Comparison of ENCODE assay signal across 11 cellular contexts in the genomic region with DNA sequence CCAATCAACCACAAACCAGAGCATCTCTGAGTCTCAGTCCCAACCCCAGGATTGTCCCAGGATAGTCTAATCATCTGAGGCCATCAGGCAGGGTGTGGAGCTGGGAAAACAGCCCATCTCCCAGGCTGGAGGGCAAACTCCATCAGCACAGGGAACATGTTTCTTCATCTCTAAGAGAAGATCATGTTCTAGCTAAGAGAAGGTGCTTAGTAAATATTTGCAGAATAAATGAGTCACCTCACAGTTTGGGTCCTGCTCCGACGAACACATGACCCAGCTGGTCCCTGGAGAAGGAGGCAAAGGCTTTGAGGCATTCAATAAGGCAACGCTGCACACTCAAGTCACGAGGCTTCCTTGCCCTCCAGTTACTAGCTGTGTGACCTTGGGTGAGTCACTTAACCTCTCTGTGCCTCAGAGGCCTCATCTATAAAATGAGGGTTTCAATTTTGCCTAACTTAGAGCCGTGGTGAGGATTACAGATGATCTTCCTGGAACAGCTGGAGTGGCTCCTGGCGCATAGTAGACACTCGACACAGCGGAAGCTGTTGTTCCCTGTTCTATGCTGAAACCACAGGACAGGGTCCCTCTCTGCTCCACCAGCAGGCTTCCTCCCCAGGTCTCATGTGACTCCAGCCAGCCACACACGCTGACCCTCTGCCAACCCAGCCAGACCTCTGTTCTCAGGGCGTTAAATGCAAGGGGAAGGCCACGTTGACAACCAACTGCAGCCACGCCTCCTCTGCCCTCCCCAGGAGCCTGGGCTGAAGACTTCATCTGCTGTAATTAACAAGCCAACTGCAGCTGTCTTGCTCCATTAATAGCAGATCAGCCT. TPM values are rescaled to one million over a fixed set of nuclear protein-coding genes. Genes with fewer than 3 reads are reported as not detected.
A peak's percentile ranks its signal among the peaks of the same experiment; 100 is the strongest.
DNase-seq lines count a peak whose midpoint lies in the region; ATAC-seq and TF ChIP-seq lines count a peak whose summit lies in the region.
"Had no signal": no experiment of that assay in that cellular context is flagged by ENCODE, and none has a peak within 500 bp of the region (broad histone marks: within the 10 kb centered on the region; RNA-seq: fewer than 3 reads in every experiment).

No MANE protein-coding gene starts in this region.

- H3K4me3 ChIP-seq in fibroblast of villous mesenchyme (ENCODE audit: low read depth, low read length) (no peak overlapping the region), skeletal muscle satellite cell (ENCODE audit: low read length) (peak overlapping the region; percentile 22)
- H3K4me3 ChIP-seq: thoracic aorta had no signal

- intact Hi-C loops in activated CD4-positive, alpha-beta T cell treated with anti-CD3 and anti-CD28 coated beads, Interleukin-2, amount 10 ng/mL, durations not matched to agents 24 days and 14 days (cut with micrococcal nuclease), result no loop called here

- peaks cover 20% of the 10 kb centered on the region for H3K27me3 ChIP-seq in skeletal muscle satellite cell (ENCODE audit: control insufficient read depth, insufficient read depth, low read length)

- no peak overlapping the region for H3K4me3 Mint-ChIP-seq in activated CD4-positive, alpha-beta T cell treated with anti-CD3 and anti-CD28 coated beads, Interleukin-2, amount 10 ng/mL, durations not matched to agents 24 days and 14 days

- no peak for ATAC-seq in GM18502 (IDR thresholded peaks at IDR 0.05; ENCODE audit: poor library complexity, unreplicated experiment)

- DNase-seq in NCI-H2081 (lab: John Stamatoyannopoulos, UW), result peak; percentile 31 to 67
- DNase-seq in NCI-H2081 treated with DMSO at 0.1 percent for 48 hours (lab: John Stamatoyannopoulos, UW), result no peak
- DNase-seq in NCI-H510A (lab: John Stamatoyannopoulos, UW), result peak; percentile 81
- DNase-seq in fibroblast of villous mesenchyme (ENCODE audit: low read depth), result peak; percentile 59
- no peak for DNase-seq in activated CD4-positive, alpha-beta T cell treated with anti-CD3 and anti-CD28 coated beads, Interleukin-2, amount 10 ng/mL, durations not matched to agents 24 days and 14 days
- DNase-seq in stimulated activated CD4-positive, alpha-beta T cell treated with anti-CD3 and anti-CD28 coated beads, Interleukin-4, amount 100 ng/mL, for 4 hours, result no peak
- DNase-seq: activated CD4-positive, alpha-beta T cell treated with anti-CD3 and anti-CD28 coated beads for 4 hours; effector CD8-positive, alpha-beta T cell had no signal

- peaks cover 3% of the 10 kb centered on the region for H3K4me1 Mint-ChIP-seq in activated CD4-positive, alpha-beta T cell treated with anti-CD3 and anti-CD28 coated beads, Interleukin-2, amount 10 ng/mL, durations not matched to agents 24 days and 14 days

- no peak overlapping the region for H3K9ac ChIP-seq in skeletal muscle satellite cell (ENCODE audit: low read depth, low read length)

- H3K36me3 ChIP-seq in skeletal muscle satellite cell (ENCODE audit: insufficient read depth, low read length), result no peaks in the 10 kb centered on the region
- H3K36me3 ChIP-seq: thoracic aorta had no signal

- no peak overlapping the region for H3K27ac Mint-ChIP-seq in activated CD4-positive, alpha-beta T cell treated with anti-CD3 and anti-CD28 coated beads, Interleukin-2, amount 10 ng/mL, durations not matched to agents 24 days and 14 days

- no peaks in the 10 kb centered on the region for H3K9me3 ChIP-seq in skeletal muscle satellite cell (replicated peaks; ENCODE audit: low read length)
- H3K9me3 ChIP-seq: thoracic aorta had no signal

- peaks cover 11% of the 10 kb centered on the region for H3K4me1 ChIP-seq in skeletal muscle satellite cell (ENCODE audit: control insufficient read depth, insufficient read depth, low read length)

- peak overlapping the region; percentile 17 for H3K4me2 ChIP-seq in skeletal muscle satellite cell (ENCODE audit: low read length)

- no peaks in the 10 kb centered on the region for H3K36me3 Mint-ChIP-seq in activated CD4-positive, alpha-beta T cell treated with anti-CD3 and anti-CD28 coated beads, Interleukin-2, amount 10 ng/mL, durations not matched to agents 24 days and 14 days (ENCODE audit: low read depth)

- peaks cover 9% of the 10 kb centered on the region for H3K27me3 Mint-ChIP-seq in activated CD4-positive, alpha-beta T cell treated with anti-CD3 and anti-CD28 coated beads, Interleukin-2, amount 10 ng/mL, durations not matched to agents 24 days and 14 days

- TF ChIP-seq CTCF in fibroblast of villous mesenchyme (IDR thresholded peaks at IDR 0.05; ENCODE audit: insufficient read depth, low read depth, low read length), result no peak

- H3K9me3 Mint-ChIP-seq in activated CD4-positive, alpha-beta T cell treated with anti-CD3 and anti-CD28 coated beads, Interleukin-2, amount 10 ng/mL, durations not matched to agents 24 days and 14 days, result no peaks in the 10 kb centered on the region

RNA-seq across cellular contexts. Expression of a gene that starts 10.3 kb away (rescaled TPM):
- total RNA-seq in fibroblast of villous mesenchyme, result 649 and 860 TPM in 2 replicates
- total RNA-seq in skeletal muscle satellite cell (2012; rRNA removed), result 347 and 718 TPM in 2 replicates
- total RNA-seq in activated CD4-positive, alpha-beta T cell treated with anti-CD3 and anti-CD28 coated beads, Interleukin-2, amount 10 ng/mL, durations not matched to agents 24 days and 14 days, result 1,176 and 1,244 TPM in 2 replicates

RNA-seq across cellular contexts. Expression of a gene that starts 20.2 kb away (rescaled TPM):
- 1.3 TPM in 2 replicates for total RNA-seq in fibroblast of villous mesenchyme
- total RNA-seq in skeletal muscle satellite cell (2012; rRNA removed), result 1.7 and 2.0 TPM in 2 replicates
- 7.8 and 8.1 TPM in 2 replicates for total RNA-seq in activated CD4-positive, alpha-beta T cell treated with anti-CD3 and anti-CD28 coated beads, Interleukin-2, amount 10 ng/mL, durations not matched to agents 24 days and 14 days

Comparison
In these comparisons a context has a peak if more than half of its experiments do, and no peak if none do; other contexts are left out.
1. DNase-seq: peak in NCI-H2081 (2 of 2), NCI-H510A (single experiment) and fibroblast of villous mesenchyme (single experiment); none in NCI-H2081 treated with DMSO at 0.1 percent for 48 hours (single experiment), activated CD4-positive, alpha-beta T cell treated with anti-CD3 and anti-CD28 coated beads, Interleukin-2, amount 10 ng/mL, durations not matched to agents 24 days and 14 days (single experiment) and stimulated activated CD4-positive, alpha-beta T cell treated with anti-CD3 and anti-CD28 coated beads, Interleukin-4, amount 100 ng/mL, for 4 hours (0 of 2).